Comparison of ENCODE assay signal across 8 cellular contexts in the genomic region with DNA sequence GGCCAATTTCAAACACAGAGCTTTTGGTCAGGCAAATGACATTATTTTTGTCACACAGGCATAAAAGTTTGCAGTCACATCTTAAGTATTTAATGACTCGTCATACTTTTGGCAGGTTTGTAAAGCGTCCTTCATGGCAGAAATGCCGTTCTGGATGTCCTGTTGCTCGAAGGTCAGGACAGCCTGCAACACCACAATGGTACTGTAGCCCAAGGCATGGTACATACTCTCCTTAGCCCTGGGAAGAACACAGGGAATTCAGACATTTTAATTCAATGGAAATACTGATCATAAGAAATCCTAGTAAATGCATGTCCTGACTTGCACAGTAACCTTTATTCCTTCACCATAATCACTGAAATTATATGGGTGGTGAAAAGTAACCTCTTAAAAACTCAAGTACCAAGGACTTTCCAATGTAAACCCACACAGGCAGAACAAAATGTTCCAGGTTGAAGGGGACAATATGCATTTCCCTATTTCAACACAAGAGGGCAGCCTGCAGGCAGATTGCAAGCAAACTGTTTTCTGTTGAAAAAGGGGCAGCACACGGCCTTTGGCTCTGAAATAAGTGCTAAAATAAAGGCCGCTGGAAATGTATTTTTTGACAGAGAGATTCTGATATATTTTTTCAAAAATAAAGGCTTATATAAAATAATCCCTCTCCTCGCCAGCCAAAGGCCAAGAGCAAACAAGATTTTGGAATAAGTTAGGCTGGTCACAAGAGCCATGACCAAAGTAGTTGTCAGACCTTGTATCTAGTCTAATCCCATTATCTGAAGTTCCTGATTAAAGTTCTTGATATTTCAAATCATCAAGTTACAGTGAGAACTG.
DNase-seq lines count a peak whose midpoint lies in the region; ATAC-seq and TF ChIP-seq lines count a peak whose summit lies in the region.

No MANE protein-coding gene starts in this region.

- no peaks in the 10 kb centered on the region for H3K27me3 ChIP-seq in GM23338 (ENCODE audit: insufficient read depth)
- no peaks in the 10 kb centered on the region for H3K27me3 ChIP-seq in smooth muscle cell (ENCODE audit: low read depth)

- H3K4me2 ChIP-seq in GM23338 = no peak overlapping the region
- H3K4me2 ChIP-seq in smooth muscle cell = no peak overlapping the region

- no peak overlapping the region for H3K9ac ChIP-seq in smooth muscle cell (ENCODE audit: low read depth)

- ATAC-seq in GM23338 = peak; percentile 85
- ATAC-seq in T-cell (replicated peaks in 1 of 4) = peak in 2 of 4 experiments; percentile 43 to 55
- no peak for ATAC-seq in HG03457 (IDR thresholded peaks at IDR 0.05; ENCODE audit: unreplicated experiment)

- DNase-seq in G401 (ENCODE audit: low spot score) (peak; percentile 87), GM23338 (ENCODE audit: low spot score) (peak; percentile 89), MV-4-11 (lab: John Stamatoyannopoulos, UW) (peak; percentile 49), T-cell (peak in 32 of 34 experiments; percentile 2 to 60 (median 32)), astrocyte of the hippocampus (ENCODE audit: low read depth, low spot score) (peak; percentile 88), hypothalamus (lab: John Stamatoyannopoulos, UW) (peak in 30 of 51 donors; percentile 1 to 85 (median 29)), smooth muscle cell (lab: John Stamatoyannopoulos, UW; ENCODE audit: unreplicated experiment) (no peak)

- H2AFZ ChIP-seq in GM23338 (no peak overlapping the region), smooth muscle cell (ENCODE audit: low read depth) (no peak overlapping the region)

- in situ Hi-C loops in G401 (cut with HindIII; ENCODE audit: low sequenced_read_pairs) = no loop called here

- no peak overlapping the region for H3K4me3 Mint-ChIP-seq in GM23338
- H3K4me3 Mint-ChIP-seq in T-cell = no peak overlapping the region

- no peaks in the 10 kb centered on the region; the same call in 1 of the 2 replicates for H3K36me3 ChIP-seq in GM23338 (ENCODE audit: insufficient read depth)
- no peaks in the 10 kb centered on the region for H3K36me3 ChIP-seq in smooth muscle cell (ENCODE audit: low read depth)

- no peak overlapping the region for H3K4me3 ChIP-seq in GM23338
- no peak overlapping the region for H3K4me3 ChIP-seq in smooth muscle cell

- POLR2A ChIA-PET in T-cell (lab: Charles Lee) = interaction anchor here in 1 of 2 donors (0.6 kb wide), 1 partner anchor 101 kb away, joined by 3 read pairs; no protein-coding TSS in a partner anchor

- H3K4me1 ChIP-seq in GM23338 (ENCODE audit: insufficient read depth) (peaks cover 12% of the 10 kb centered on the region), smooth muscle cell (ENCODE audit: low read depth) (no peaks in the 10 kb centered on the region)

- H3K9me3 Mint-ChIP-seq in GM23338 (no peaks in the 10 kb centered on the region), T-cell (no peaks in the 10 kb centered on the region)

- H3K27ac ChIP-seq in GM23338 (ENCODE audit: low read depth) (no peak overlapping the region), smooth muscle cell (ENCODE audit: low read depth) (peak overlapping the region; percentile 0)

- H3K27ac Mint-ChIP-seq in GM23338 = 0 out of 2 replicates have a peak overlapping the region, but pooled peaks have one; percentile 13
- H3K27ac Mint-ChIP-seq in T-cell = no peak overlapping the region

- H4K20me1 ChIP-seq in GM23338 (replicated peaks; ENCODE audit: insufficient read depth) = no peaks in the 10 kb centered on the region
- H4K20me1 ChIP-seq in smooth muscle cell (ENCODE audit: low read depth) = no peaks in the 10 kb centered on the region

- H3K79me2 ChIP-seq in GM23338 (replicated peaks; ENCODE audit: insufficient read depth) = no peaks in the 10 kb centered on the region
- no peaks in the 10 kb centered on the region for H3K79me2 ChIP-seq in smooth muscle cell (ENCODE audit: low read depth)

- CTCF ChIA-PET in T-cell (lab: Charles Lee) = interaction anchor here (0.6 to 2.0 kb wide), 17 partner anchors 10 to 518 kb away, joined by 3 to 10 read pairs (median 4); a partner anchor contains a TSS

- H3K4me1 Mint-ChIP-seq in GM23338 (peaks cover 21% of the 10 kb centered on the region), T-cell (peaks cover 6 to 13% (median 10%) of the 10 kb centered on the region in 3 donors)

- H3K9me2 ChIP-seq in GM23338 (ENCODE audit: insufficient read depth) = no peaks in the 10 kb centered on the region

- H3K9me3 ChIP-seq in smooth muscle cell (replicated peaks; ENCODE audit: low read depth) = no peaks in the 10 kb centered on the region

- H3K27me3 Mint-ChIP-seq in GM23338 (ENCODE audit: insufficient read depth, low read depth, poor library complexity) = peaks cover 2% of the 10 kb centered on the region
- no peaks in the 10 kb centered on the region for H3K27me3 Mint-ChIP-seq in T-cell

- TF ChIP-seq CTCF in GM23338 (conservative IDR thresholded peaks at IDR 0.05; ENCODE audit: low read depth in 2 of 2) = peak; percentile 86 to 94
- peak; percentile 94 for TF ChIP-seq CTCF in smooth muscle cell (IDR thresholded peaks at IDR 0.05; ENCODE audit: borderline replicate concordance, insufficient read depth, poor library complexity, severe bottlenecking)

- H3K36me3 Mint-ChIP-seq in GM23338 (ENCODE audit: low read depth) = peaks cover 11% of the 10 kb centered on the region
- peaks cover 33% of the 10 kb centered on the region for H3K36me3 Mint-ChIP-seq in T-cell

- H3F3A ChIP-seq in GM23338 (replicated peaks; ENCODE audit: low read depth) (no peaks in the 10 kb centered on the region), smooth muscle cell (ENCODE audit: low read depth) (no peaks in the 10 kb centered on the region)

- WGBS in smooth muscle cell (ENCODE audit: low lambda C conversion rate) = 61% methylated on average over 7 of the region's 7 CpGs

TF ChIP-seq in GM23338, 12 proteins besides CTCF, POLR2A, EP300 and RAD21:
- TF ChIP-seq POLR2AphosphoS5 (IDR thresholded peaks at IDR 0.05; ENCODE audit: low read depth) = no peak
TF ChIP-seq in GM23338: peak in this region for 0.
